13 cellular contexts compared by ENCODE assay signal in the genomic region with DNA sequence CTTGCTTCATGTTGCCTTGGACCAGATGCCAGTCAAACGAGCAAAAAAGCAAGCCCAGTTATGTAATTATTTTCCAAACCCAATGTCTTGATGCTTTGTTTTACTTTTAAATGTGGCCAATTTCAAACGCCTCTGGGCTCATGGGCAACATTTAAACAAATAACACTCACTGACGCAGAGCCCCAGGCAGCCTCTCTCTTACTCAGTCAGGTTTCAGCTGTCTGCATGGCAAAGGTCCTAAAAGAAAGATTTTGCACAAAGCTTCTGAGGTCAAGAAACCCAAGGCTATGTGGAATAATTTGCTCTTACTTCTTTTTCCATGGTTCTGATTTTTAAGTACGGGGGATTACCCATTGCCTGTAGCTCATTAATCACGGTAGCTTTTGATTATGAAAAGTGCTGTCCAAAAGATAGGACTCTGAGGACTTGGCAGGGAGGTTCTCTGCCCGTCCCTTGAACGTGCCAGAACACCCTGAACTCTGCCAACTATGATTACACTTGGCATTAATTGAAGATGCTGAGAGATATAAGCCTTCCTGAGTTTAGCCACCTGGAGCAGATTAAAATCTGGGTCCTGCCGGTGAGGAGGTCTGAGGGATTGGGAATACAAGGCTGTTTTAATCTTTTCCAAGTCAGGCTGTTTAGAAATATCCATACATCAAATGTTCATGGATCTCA. TPM values are rescaled to one million over a fixed set of nuclear protein-coding genes. Genes with fewer than 3 reads are reported as not detected.
DNase-seq lines count a peak whose midpoint lies in the region; ATAC-seq and TF ChIP-seq lines count a peak whose summit lies in the region.
"Had no signal": no experiment of that assay in that cellular context is flagged by ENCODE, and none has a peak within 500 bp of the region (broad histone marks: within the 10 kb centered on the region; RNA-seq: fewer than 3 reads in every experiment).

No MANE protein-coding gene starts in this region.

- H3K27me3 Mint-ChIP-seq in activated naive CD8-positive, alpha-beta T cell treated with anti-CD3 and anti-CD28 coated beads for 36 hours, result peaks cover 35% of the 10 kb centered on the region

- peak; percentile 22 for DNase-seq in NCI-H1105 treated with DMSO at 0.1 percent for 48 hours (lab: John Stamatoyannopoulos, UW)
- no peak for DNase-seq in NCI-H1105 (lab: John Stamatoyannopoulos, UW)
- DNase-seq in sigmoid colon, result peak; percentile 78
- DNase-seq in NCI-H146 treated with DMSO at 0.1 percent for 48 hours (lab: John Stamatoyannopoulos, UW; ENCODE audit: unreplicated experiment), result no peak
- DNase-seq in activated naive CD8-positive, alpha-beta T cell treated with anti-CD3 and anti-CD28 coated beads for 36 hours, result no peak
- DNase-seq: activated CD4-positive, alpha-beta memory T cell treated with anti-CD3 and anti-CD28 coated beads for 36 hours; activated gamma-delta T cell treated with Interleukin-2 at 50 U/mL for 16 hours; hippocampal formation; lower lobe of right lung; NCI-H1092 had no signal

- TF ChIP-seq POLR2A in gastroesophageal sphincter (IDR thresholded peaks at IDR 0.05) (no peak), sigmoid colon (IDR thresholded peaks at IDR 0.05) (no peak)

- TF ChIP-seq EP300 in gastroesophageal sphincter (IDR thresholded peaks at IDR 0.05), result no peak
- TF ChIP-seq EP300 in sigmoid colon (IDR thresholded peaks at IDR 0.05), result no peak

- intact Hi-C loops in sigmoid colon (cut with DNase I), result no loop called here

- no peak overlapping the region for H3K27ac Mint-ChIP-seq in activated naive CD8-positive, alpha-beta T cell treated with anti-CD3 and anti-CD28 coated beads for 36 hours
- H3K27ac Mint-ChIP-seq: activated CD4-positive, alpha-beta memory T cell treated with anti-CD3 and anti-CD28 coated beads for 36 hours had no signal

- H3K4me1 ChIP-seq in gastroesophageal sphincter, result peaks cover 0 to 12% (median 0%) of the 10 kb centered on the region in 3 donors
- H3K4me1 ChIP-seq in sigmoid colon, result peaks cover 0 to 17% (median 11%) of the 10 kb centered on the region in 4 donors
- H3K4me1 ChIP-seq: lower lobe of right lung had no signal

- peak overlapping the region; percentile 9 to 47 (median 28) for H3K27ac ChIP-seq in gastroesophageal sphincter
- peak overlapping the region; percentile 33 to 67 (median 58) for H3K27ac ChIP-seq in sigmoid colon
- H3K27ac ChIP-seq: lower lobe of right lung had no signal

- H3K36me3 Mint-ChIP-seq in activated naive CD8-positive, alpha-beta T cell treated with anti-CD3 and anti-CD28 coated beads for 36 hours, result no peaks in the 10 kb centered on the region
- H3K36me3 Mint-ChIP-seq: activated CD4-positive, alpha-beta memory T cell treated with anti-CD3 and anti-CD28 coated beads for 36 hours had no signal

- no peaks in the 10 kb centered on the region for H3K9me3 ChIP-seq in gastroesophageal sphincter
- no peaks in the 10 kb centered on the region for H3K9me3 ChIP-seq in sigmoid colon
- H3K9me3 ChIP-seq: lower lobe of right lung had no signal

- H3K4me1 Mint-ChIP-seq in activated naive CD8-positive, alpha-beta T cell treated with anti-CD3 and anti-CD28 coated beads for 36 hours, result no peaks in the 10 kb centered on the region

- H3K36me3 ChIP-seq in gastroesophageal sphincter, result no peaks in the 10 kb centered on the region
- no peaks in the 10 kb centered on the region for H3K36me3 ChIP-seq in sigmoid colon
- H3K36me3 ChIP-seq: lower lobe of right lung had no signal

- WGBS in gastroesophageal sphincter (ENCODE audit: low coverage in 1 of 2), 2 donors, result 13 to 15% methylated on average over 6 to 7 of the region's 8 CpGs
- 43 to 61% methylated on average over 8 of the region's 8 CpGs for WGBS in sigmoid colon, 2 donors

- no peaks in the 10 kb centered on the region for H3K9me3 Mint-ChIP-seq in activated naive CD8-positive, alpha-beta T cell treated with anti-CD3 and anti-CD28 coated beads for 36 hours
- H3K9me3 Mint-ChIP-seq: activated CD4-positive, alpha-beta memory T cell treated with anti-CD3 and anti-CD28 coated beads for 36 hours had no signal

- H3K4me3 Mint-ChIP-seq in activated naive CD8-positive, alpha-beta T cell treated with anti-CD3 and anti-CD28 coated beads for 36 hours, result no peak overlapping the region
- H3K4me3 Mint-ChIP-seq: activated CD4-positive, alpha-beta memory T cell treated with anti-CD3 and anti-CD28 coated beads for 36 hours had no signal

- ATAC-seq in SK-N-SH treated with all-trans-retinoic acid at 6 μM for 48 hours, result peak; percentile 57
- peak; percentile 48 for ATAC-seq in gastroesophageal sphincter
- no peak for ATAC-seq in GM19351 (IDR thresholded peaks at IDR 0.05; ENCODE audit: unreplicated experiment)

- no peak for TF ChIP-seq CTCF in gastroesophageal sphincter (IDR thresholded peaks at IDR 0.05)
- no peak for TF ChIP-seq CTCF in sigmoid colon (IDR thresholded peaks at IDR 0.05)

- no peaks in the 10 kb centered on the region for H3K27me3 ChIP-seq in gastroesophageal sphincter
- no peaks in the 10 kb centered on the region for H3K27me3 ChIP-seq in sigmoid colon

- H3K4me3 ChIP-seq in gastroesophageal sphincter, result no peak overlapping the region
- peak overlapping the region in 1 of 4 donors; percentile 1 for H3K4me3 ChIP-seq in sigmoid colon
- H3K4me3 ChIP-seq: lower lobe of right lung had no signal

TF ChIP-seq in SK-N-SH treated with all-trans-retinoic acid at 6 μM for 48 hours, 23 proteins besides CTCF, POLR2A, EP300 and RAD21:
- no peak for TF ChIP-seq PPARA (CRISPR knock-in tag; IDR thresholded peaks at IDR 0.05; ENCODE audit: borderline replicate concordance)
- TF ChIP-seq, protein P1, sequence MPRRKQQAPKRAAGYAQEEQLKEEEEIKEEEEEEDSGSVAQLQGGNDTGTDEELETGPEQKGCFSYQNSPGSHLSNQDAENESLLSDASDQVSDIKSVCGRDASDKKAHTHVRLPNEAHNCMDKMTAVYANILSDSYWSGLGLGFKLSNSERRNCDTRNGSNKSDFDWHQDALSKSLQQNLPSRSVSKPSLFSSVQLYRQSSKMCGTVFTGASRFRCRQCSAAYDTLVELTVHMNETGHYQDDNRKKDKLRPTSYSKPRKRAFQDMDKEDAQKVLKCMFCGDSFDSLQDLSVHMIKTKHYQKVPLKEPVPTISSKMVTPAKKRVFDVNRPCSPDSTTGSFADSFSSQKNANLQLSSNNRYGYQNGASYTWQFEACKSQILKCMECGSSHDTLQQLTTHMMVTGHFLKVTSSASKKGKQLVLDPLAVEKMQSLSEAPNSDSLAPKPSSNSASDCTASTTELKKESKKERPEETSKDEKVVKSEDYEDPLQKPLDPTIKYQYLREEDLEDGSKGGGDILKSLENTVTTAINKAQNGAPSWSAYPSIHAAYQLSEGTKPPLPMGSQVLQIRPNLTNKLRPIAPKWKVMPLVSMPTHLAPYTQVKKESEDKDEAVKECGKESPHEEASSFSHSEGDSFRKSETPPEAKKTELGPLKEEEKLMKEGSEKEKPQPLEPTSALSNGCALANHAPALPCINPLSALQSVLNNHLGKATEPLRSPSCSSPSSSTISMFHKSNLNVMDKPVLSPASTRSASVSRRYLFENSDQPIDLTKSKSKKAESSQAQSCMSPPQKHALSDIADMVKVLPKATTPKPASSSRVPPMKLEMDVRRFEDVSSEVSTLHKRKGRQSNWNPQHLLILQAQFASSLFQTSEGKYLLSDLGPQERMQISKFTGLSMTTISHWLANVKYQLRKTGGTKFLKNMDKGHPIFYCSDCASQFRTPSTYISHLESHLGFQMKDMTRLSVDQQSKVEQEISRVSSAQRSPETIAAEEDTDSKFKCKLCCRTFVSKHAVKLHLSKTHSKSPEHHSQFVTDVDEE (CRISPR knock-in tag; IDR thresholded peaks at IDR 0.05), result peak; percentile 79; the same call in 1 of the 2 replicates
- peak; percentile 53; the same call in 1 of the 2 replicates for TF ChIP-seq TCF4 (CRISPR knock-in tag; IDR thresholded peaks at IDR 0.05; ENCODE audit: borderline replicate concordance)
- 0 out of 2 replicates have a peak, but pooled peaks have one; percentile 48 for TF ChIP-seq ZFP3 (CRISPR knock-in tag; IDR thresholded peaks at IDR 0.05)
- TF ChIP-seq ISL1 (CRISPR knock-in tag; IDR thresholded peaks at IDR 0.05), result peak; percentile 63

RNA-seq across cellular contexts. Expression of gene MSRB2, which starts 14.1 kb away (rescaled TPM):
- 10 to 100 TPM; 37.3 to 54.9 (median 42.8) TPM for total RNA-seq in gastroesophageal sphincter
- 10 to 100 TPM; 32.7 to 56.3 (median 47.0) TPM for total RNA-seq in sigmoid colon
- 10 to 100 TPM; 16.6 to 22.4 (median 17.4) TPM for polyA plus RNA-seq in sigmoid colon
- 1 to 10 TPM; 6.3 to 7.9 TPM for total RNA-seq in activated naive CD8-positive, alpha-beta T cell treated with anti-CD3 and anti-CD28 coated beads for 36 hours

Comparison
In these comparisons a context has a peak if more than half of its experiments do, and no peak if none do; other contexts are left out.
1. DNase-seq: peak in NCI-H1105 treated with DMSO at 0.1 percent for 48 hours (single experiment) and sigmoid colon (single experiment); none in NCI-H1105 (single experiment), NCI-H146 treated with DMSO at 0.1 percent for 48 hours (single experiment) and activated naive CD8-positive, alpha-beta T cell treated with anti-CD3 and anti-CD28 coated beads for 36 hours (single experiment).